ENCODE assay signal across 2 cellular contexts in the genomic region with DNA sequence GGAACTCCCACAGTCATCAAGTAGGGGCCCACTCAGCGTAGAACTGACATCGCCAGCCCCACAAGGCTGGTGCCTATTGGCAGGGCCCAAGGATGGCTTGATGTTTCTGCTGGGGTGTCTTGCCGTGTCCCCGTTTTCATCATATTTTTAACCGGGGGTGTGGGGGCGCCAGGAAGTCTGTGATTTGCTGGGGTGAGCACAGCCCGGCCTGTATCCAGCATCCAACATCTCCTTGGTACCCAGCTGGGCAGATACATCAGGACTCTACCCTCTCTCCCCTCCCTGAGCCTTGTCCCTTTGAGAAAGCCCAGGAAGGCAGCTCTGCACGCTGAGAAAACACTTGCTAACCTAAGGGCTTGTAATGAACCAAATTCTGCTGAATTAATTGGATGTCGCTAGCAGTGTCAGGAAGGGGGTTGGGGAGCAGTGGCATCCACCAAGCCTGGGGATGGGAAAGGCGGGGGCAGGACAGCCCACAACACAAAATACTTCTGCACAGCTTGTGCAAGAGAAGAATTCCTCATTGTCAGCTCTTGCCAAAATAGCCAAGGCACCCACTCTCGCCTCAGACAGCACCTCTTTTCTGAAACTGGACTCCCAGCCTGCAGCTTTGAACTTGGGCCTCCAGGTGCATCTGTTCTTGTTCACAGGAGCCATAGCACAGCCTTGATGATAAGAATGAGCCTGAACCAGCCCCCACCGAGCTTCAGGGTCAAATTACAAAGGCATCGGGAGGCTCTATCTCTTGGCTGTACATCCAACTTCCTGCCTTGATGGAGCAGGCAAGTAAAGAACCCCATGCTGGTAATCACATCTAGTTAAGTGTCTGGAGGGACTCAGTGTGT.
TF ChIP-seq lines count a peak whose summit lies in the region.

No MANE protein-coding gene starts in this region.

TF ChIP-seq in HepG2, 621 proteins besides CTCF, POLR2A, EP300 and RAD21 (continued from another document):
- TF ChIP-seq, protein P1, sequence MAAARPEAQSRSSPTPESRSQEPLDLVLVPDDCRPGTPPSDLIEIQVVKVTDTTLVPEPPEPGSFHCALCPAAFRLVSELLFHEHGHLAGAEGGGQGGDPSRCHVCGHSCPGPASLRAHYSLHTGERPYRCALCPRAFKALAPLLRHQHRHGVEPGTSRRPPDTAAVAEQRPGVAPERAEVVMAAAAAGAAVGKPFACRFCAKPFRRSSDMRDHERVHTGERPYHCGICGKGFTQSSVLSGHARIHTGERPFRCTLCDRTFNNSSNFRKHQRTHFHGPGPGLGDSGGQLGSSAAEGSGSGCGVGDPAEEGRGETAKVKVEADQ (CRISPR knock-in tag; IDR thresholded peaks at IDR 0.05; ENCODE audit: borderline replicate concordance) = no peak
- TF ChIP-seq ADNP (CRISPR knock-in tag; IDR thresholded peaks at IDR 0.05) = no peak

TF ChIP-seq in SK-N-SH, 30 proteins besides CTCF, POLR2A, EP300 and RAD21 (continued from another document):
- TF ChIP-seq ZBTB33 (IDR thresholded peaks at IDR 0.05; ENCODE audit: borderline replicate concordance, low read depth) = no peak
TF ChIP-seq in SK-N-SH: peak in this region for 0.
